ENCODE assay signal across 8 cellular contexts in the genomic region with DNA sequence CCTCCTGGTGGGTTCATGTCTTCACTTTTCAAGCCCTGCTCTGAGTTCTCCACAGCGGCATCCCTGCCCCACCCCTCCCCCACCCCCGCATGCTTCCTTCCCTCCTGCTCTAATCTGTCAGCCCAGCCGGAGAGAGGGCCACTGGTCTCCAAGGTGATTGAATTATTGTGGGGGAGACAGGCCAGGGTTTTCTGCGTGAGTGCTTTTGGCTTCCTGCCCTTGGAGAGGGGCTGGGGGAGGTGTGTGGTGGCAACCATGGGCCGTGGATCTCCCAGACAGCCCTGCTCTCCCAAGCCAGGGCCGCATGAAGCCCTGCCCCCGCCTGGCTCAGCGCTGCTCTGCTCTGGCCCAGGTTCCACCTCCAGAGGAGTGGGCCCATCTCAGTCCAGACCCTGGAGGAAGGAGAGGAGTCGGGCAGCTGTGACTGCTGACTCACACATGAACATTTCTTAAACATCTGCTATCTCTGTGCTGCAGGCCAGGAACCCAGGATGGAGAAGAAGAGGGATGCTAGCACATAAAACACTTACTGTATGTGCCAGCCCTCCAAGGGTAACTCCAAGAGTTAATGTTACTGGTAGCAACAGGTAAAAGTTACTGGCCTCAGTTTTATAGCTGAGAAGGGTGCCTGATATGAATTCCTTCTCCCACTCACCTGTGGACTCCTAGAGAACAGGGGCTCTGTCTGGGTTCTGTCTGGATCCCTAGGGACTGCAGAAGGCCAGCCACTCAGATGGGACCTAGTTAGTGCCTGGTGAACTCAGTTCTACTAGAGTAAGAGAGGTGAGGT.
A peak's percentile ranks its signal among the peaks of the same experiment; 100 is the strongest.
DNase-seq lines count a peak whose midpoint lies in the region; ATAC-seq, FAIRE-seq and TF ChIP-seq lines count a peak whose summit lies in the region.

No MANE protein-coding gene starts in this region.

- no peak for ATAC-seq in CD4-positive, alpha-beta T cell (ENCODE audit: poor library complexity)
- ATAC-seq in GM18498 (IDR thresholded peaks at IDR 0.05; ENCODE audit: unreplicated experiment) (no peak), GM18868 (IDR thresholded peaks at IDR 0.05; ENCODE audit: unreplicated experiment) (no peak)

- H3K9ac ChIP-seq in endothelial cell of umbilical vein (replicated peaks; ENCODE audit: extremely low read depth, insufficient read depth, low read length) (peak overlapping the region; percentile 56), neural progenitor cell (no peak overlapping the region)

- H3K36me3 Mint-ChIP-seq in neural progenitor cell: peaks cover 11% of the 10 kb centered on the region
- H3K36me3 Mint-ChIP-seq in CD4-positive, alpha-beta T cell (ENCODE audit: low read depth): no peaks in the 10 kb centered on the region

- dilution Hi-C loops in endothelial cell of umbilical vein (cut with MboI; ENCODE audit: extremely low pct_ligation_motif_present, low sequenced_read_pairs): no loop called here

- no peak overlapping the region for H3K4me3 ChIP-seq in endothelial cell of umbilical vein (replicated peaks in 1 of 3; ENCODE audit: insufficient read depth in 1 of 3, low read depth in 1 of 3, low read length in 3 of 3)
- H3K4me3 ChIP-seq in neural progenitor cell: no peak overlapping the region

- TF ChIP-seq CTCF in endothelial cell of umbilical vein (IDR thresholded peaks at IDR 0.05; ENCODE audit: extremely low read depth in 1 of 2, insufficient read depth in 1 of 2, low read depth in 1 of 2, low read length in 2 of 2) (no peak), neural progenitor cell (IDR thresholded peaks at IDR 0.05) (no peak)
- TF ChIP-seq CTCF in CD4-positive, alpha-beta T cell (IDR thresholded peaks at IDR 0.05): no peak

- H3K4me2 ChIP-seq in endothelial cell of umbilical vein (ENCODE audit: insufficient read depth, low read length) (no peak overlapping the region), neural progenitor cell (peak overlapping the region; percentile 65)

- peaks cover 96% of the 10 kb centered on the region for H3K4me1 Mint-ChIP-seq in neural progenitor cell
- no peaks in the 10 kb centered on the region for H3K4me1 Mint-ChIP-seq in CD4-positive, alpha-beta T cell (ENCODE audit: low read depth)

- FAIRE-seq in endothelial cell of umbilical vein (lab: Jason Lieb, UNC): peak; percentile 72

- no TSS peak for BruUV-seq in endothelial cell of umbilical vein (replicated peaks; lab: Mats Ljungman, UMichigan)

- no peaks in the 10 kb centered on the region for H3F3A ChIP-seq in neural progenitor cell (ENCODE audit: low read depth)

- H3K4me1 ChIP-seq in endothelial cell of umbilical vein (ENCODE audit: control insufficient read depth, extremely low read depth, insufficient read depth, low read length) (peaks cover 58% of the 10 kb centered on the region), neural progenitor cell (peaks cover 51% of the 10 kb centered on the region)

- POLR2A ChIA-PET in endothelial cell of umbilical vein (lab: Charles Lee): no interaction called here
- POLR2A ChIA-PET in CD4-positive, alpha-beta T cell (lab: Charles Lee): interaction anchor here (0.6 kb wide), 1 partner anchor 145 kb away, joined by 3 read pairs; no protein-coding TSS in a partner anchor

- peak overlapping the region; percentile 96 for H3K27ac Mint-ChIP-seq in neural progenitor cell
- no peak overlapping the region for H3K27ac Mint-ChIP-seq in CD4-positive, alpha-beta T cell

- H3K9me3 ChIP-seq in endothelial cell of umbilical vein (replicated peaks; ENCODE audit: control insufficient read depth, insufficient read depth, low read length) (no peaks in the 10 kb centered on the region), neural progenitor cell (ENCODE audit: low read depth) (no peaks in the 10 kb centered on the region)
- no peaks in the 10 kb centered on the region for H3K9me3 ChIP-seq in CD4-positive, alpha-beta T cell (ENCODE audit: control insufficient read depth, low read length)

- no peak for TF ChIP-seq POLR2A in endothelial cell of umbilical vein (IDR thresholded peaks at IDR 0.05; ENCODE audit: low read depth, low read length)

- no peaks in the 10 kb centered on the region for H3K79me2 ChIP-seq in endothelial cell of umbilical vein (ENCODE audit: control insufficient read depth, insufficient read depth, low read length)
- no peaks in the 10 kb centered on the region for H3K79me2 ChIP-seq in neural progenitor cell (ENCODE audit: low read depth)

- H2AFZ ChIP-seq in endothelial cell of umbilical vein (ENCODE audit: low read depth, low read length) (no peak overlapping the region), neural progenitor cell (replicated peaks) (no peak overlapping the region)

- intact Hi-C loops in endothelial cell of umbilical vein (cut with micrococcal nuclease): loop anchor here (5.0 kb wide), 1 partner anchor 112 kb away; the partner anchor contains the start of gene ZMIZ1
- intact Hi-C loops in CD4-positive, alpha-beta T cell (cut with DNase I, micrococcal nuclease): no loop called here

- peaks cover 12% of the 10 kb centered on the region for H3K27me3 Mint-ChIP-seq in neural progenitor cell (ENCODE audit: insufficient read depth, low read depth)
- no peaks in the 10 kb centered on the region for H3K27me3 Mint-ChIP-seq in CD4-positive, alpha-beta T cell

- peak overlapping the region; percentile 78 for H3K4me3 Mint-ChIP-seq in neural progenitor cell
- H3K4me3 Mint-ChIP-seq in CD4-positive, alpha-beta T cell: no peak overlapping the region

- no peaks in the 10 kb centered on the region for H3K36me3 ChIP-seq in endothelial cell of umbilical vein (ENCODE audit: control insufficient read depth in 2 of 2, extremely low read depth in 1 of 2, insufficient read depth in 2 of 2, low read length in 2 of 2)
- no peaks in the 10 kb centered on the region for H3K36me3 ChIP-seq in neural progenitor cell

- H3K27ac ChIP-seq in endothelial cell of umbilical vein (ENCODE audit: insufficient read depth, low read depth, low read length): peak overlapping the region; percentile 64
- no peak overlapping the region for H3K27ac ChIP-seq in neural progenitor cell
- H3K27ac ChIP-seq in CD4-positive, alpha-beta T cell (ENCODE audit: low read depth, low read length): no peak overlapping the region

- no peaks in the 10 kb centered on the region for H3K27me3 ChIP-seq in endothelial cell of umbilical vein (ENCODE audit: control insufficient read depth in 2 of 2, insufficient read depth in 2 of 2, low read length in 2 of 2)
- H3K27me3 ChIP-seq in neural progenitor cell: no peaks in the 10 kb centered on the region
- no peaks in the 10 kb centered on the region for H3K27me3 ChIP-seq in CD4-positive, alpha-beta T cell (ENCODE audit: control insufficient read depth, insufficient read depth, low read length)

- no peaks in the 10 kb centered on the region for H3K9me3 Mint-ChIP-seq in neural progenitor cell
- H3K9me3 Mint-ChIP-seq in CD4-positive, alpha-beta T cell: no peaks in the 10 kb centered on the region

- H3K9me1 ChIP-seq in endothelial cell of umbilical vein (replicated peaks; ENCODE audit: control insufficient read depth, extremely low read depth, insufficient read depth, low read length): no peaks in the 10 kb centered on the region

- CTCF ChIA-PET in endothelial cell of umbilical vein (lab: Charles Lee): interaction anchor here (2.8 to 4.7 kb wide), 2 partner anchors 13 to 16 kb away, joined by 7 to 26 read pairs; no protein-coding TSS in a partner anchor
- CTCF ChIA-PET in CD4-positive, alpha-beta T cell (lab: Charles Lee): no interaction called here

- H4K20me1 ChIP-seq in endothelial cell of umbilical vein (replicated peaks; ENCODE audit: control insufficient read depth, extremely low read depth, insufficient read depth, low read length): no peaks in the 10 kb centered on the region
- H4K20me1 ChIP-seq in neural progenitor cell (ENCODE audit: low read depth): peaks cover 75% of the 10 kb centered on the region

- peak; percentile 45 for DNase-seq in DMS79 (lab: John Stamatoyannopoulos, UW)
- peak; percentile 49 for DNase-seq in NCI-H1694 (lab: John Stamatoyannopoulos, UW)
- DNase-seq in endothelial cell of umbilical vein (ENCODE audit: low read depth, low spot score): peak; percentile 93
- DNase-seq in neural progenitor cell (ENCODE audit: low spot score): peak; percentile 73
- no peak for DNase-seq in CD4-positive, alpha-beta T cell
- DNase-seq in superior temporal gyrus (ENCODE audit: extremely low spot score): no peak

TF ChIP-seq in endothelial cell of umbilical vein, 7 proteins besides CTCF, POLR2A, EP300 and RAD21:
- TF ChIP-seq GATA2 (IDR thresholded peaks at IDR 0.05; ENCODE audit: insufficient read depth, insufficient read length, low read depth, low read length) (no peak), FOS (IDR thresholded peaks at IDR 0.05; ENCODE audit: borderline replicate concordance, insufficient read depth, low read length) (no peak), JUN (IDR thresholded peaks at IDR 0.05; ENCODE audit: borderline replicate concordance, insufficient read depth, insufficient read length, low read depth) (no peak), POLR2AphosphoS5 (IDR thresholded peaks at IDR 0.05; ENCODE audit: insufficient read depth, low read depth, low read length) (no peak), EZH2 (IDR thresholded peaks at IDR 0.05; ENCODE audit: borderline replicate concordance, low read depth, low read length, severe bottlenecking) (no peak), MYC (IDR thresholded peaks at IDR 0.05; ENCODE audit: low read depth, low read length) (no peak)
- TF ChIP-seq, protein P1, sequence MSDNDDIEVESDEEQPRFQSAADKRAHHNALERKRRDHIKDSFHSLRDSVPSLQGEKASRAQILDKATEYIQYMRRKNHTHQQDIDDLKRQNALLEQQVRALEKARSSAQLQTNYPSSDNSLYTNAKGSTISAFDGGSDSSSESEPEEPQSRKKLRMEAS (IDR thresholded peaks at IDR 0.05; ENCODE audit: insufficient read depth, insufficient read length): no peak
TF ChIP-seq in endothelial cell of umbilical vein: peak in this region for 0.

Comparison
In these comparisons a context has a peak if more than half of its experiments do, and no peak if none do; other contexts are left out.
1. DNase-seq: peak in DMS79 (single experiment), NCI-H1694 (single experiment), endothelial cell of umbilical vein (single experiment) and neural progenitor cell (single experiment); none in CD4-positive, alpha-beta T cell (0 of 10) and superior temporal gyrus (single experiment).